In genomic region chr9:70444904-70445303, GRCh38 we compare ENCODE assay signal across 22 cellular contexts.
"Had no signal": no experiment of that assay in that cellular context is flagged by ENCODE, and none has a peak within 500 bp of the region (broad histone marks: within the 10 kb centered on the region; RNA-seq: fewer than 3 reads in every experiment).

No MANE protein-coding gene starts in this region.

- H3K4me3 Mint-ChIP-seq: activated CD4-positive, alpha-beta T cell treated with anti-CD3 and anti-CD28 coated beads, Interleukin-2, amount 10 ng/mL, durations not matched to agents 7 days and 5 days; activated CD8-positive, alpha-beta T cell treated with anti-CD3 and anti-CD28 coated beads for 36 hours; activated naive CD4-positive, alpha-beta T cell treated with anti-CD3 and anti-CD28 coated beads, Interleukin-2, amount 50 U/mL, for 24 hours; activated naive CD8-positive, alpha-beta T cell treated with anti-CD3 and anti-CD28 coated beads, Interleukin-2, amount 50 U/mL, for 24 hours; natural killer cell; neural progenitor cell had no signal

- H3K27ac Mint-ChIP-seq: activated CD4-positive, alpha-beta T cell treated with anti-CD3 and anti-CD28 coated beads, Interleukin-2, amount 10 ng/mL, durations not matched to agents 7 days and 5 days; activated CD8-positive, alpha-beta T cell treated with anti-CD3 and anti-CD28 coated beads for 36 hours; activated naive CD4-positive, alpha-beta T cell treated with anti-CD3 and anti-CD28 coated beads, Interleukin-2, amount 50 U/mL, for 24 hours; activated naive CD8-positive, alpha-beta T cell treated with anti-CD3 and anti-CD28 coated beads, Interleukin-2, amount 50 U/mL, for 24 hours; activated T-helper 2 cell treated with anti-CD3 and anti-CD28 coated beads, Interferon-gamma antibody, Interleukin-2, Interleukin-4, amounts not matched to agents 10 μg/mL and 5 μg/mL and 100 μg/mL, durations not matched to agents 14 hours and 24 hours and 36 hours; natural killer cell; neural progenitor cell had no signal

- H3K27me3 ChIP-seq: left lung, neural progenitor cell, spleen, suprapubic skin, tibial artery, upper lobe of right lung had no signal

- H3K9ac ChIP-seq: neural progenitor cell had no signal

- ATAC-seq: activated CD8-positive, alpha-beta T cell treated with anti-CD3 and anti-CD28 coated beads for 36 hours; activated naive CD8-positive, alpha-beta T cell treated with anti-CD3 and anti-CD28 coated beads, Interleukin-2, amount 50 U/mL, for 24 hours; left lung; lower lobe of right lung; natural killer cell; upper lobe of right lung had no signal

- H3K4me2 ChIP-seq: neural progenitor cell had no signal

- H3K36me3 Mint-ChIP-seq: activated naive CD4-positive, alpha-beta T cell treated with anti-CD3 and anti-CD28 coated beads, Interleukin-2, amount 50 U/mL, for 24 hours; natural killer cell; neural progenitor cell had no signal

- H3K27me3 Mint-ChIP-seq: activated CD4-positive, alpha-beta T cell treated with anti-CD3 and anti-CD28 coated beads, Interleukin-2, amount 10 ng/mL, durations not matched to agents 7 days and 5 days; activated CD8-positive, alpha-beta T cell treated with anti-CD3 and anti-CD28 coated beads for 36 hours; activated naive CD4-positive, alpha-beta T cell treated with anti-CD3 and anti-CD28 coated beads, Interleukin-2, amount 50 U/mL, for 24 hours; activated naive CD8-positive, alpha-beta T cell treated with anti-CD3 and anti-CD28 coated beads, Interleukin-2, amount 50 U/mL, for 24 hours had no signal

- H3K4me3 ChIP-seq: left lung, lower lobe of right lung, neural progenitor cell, spleen, suprapubic skin, tibial artery, upper lobe of right lung had no signal

- H3K4me1 Mint-ChIP-seq: activated CD4-positive, alpha-beta T cell treated with anti-CD3 and anti-CD28 coated beads, Interleukin-2, amount 10 ng/mL, durations not matched to agents 7 days and 5 days; activated naive CD8-positive, alpha-beta T cell treated with anti-CD3 and anti-CD28 coated beads, Interleukin-2, amount 50 U/mL, for 24 hours; neural progenitor cell had no signal

- H3K27ac ChIP-seq: left lung, lower lobe of right lung, neural progenitor cell, spleen, suprapubic skin, tibial artery, upper lobe of right lung had no signal

- H3K9me3 ChIP-seq: left lung, lower lobe of right lung, suprapubic skin, tibial artery, upper lobe of right lung had no signal

- H3K9me3 Mint-ChIP-seq: activated CD4-positive, alpha-beta T cell treated with anti-CD3 and anti-CD28 coated beads, Interleukin-2, amount 10 ng/mL, durations not matched to agents 7 days and 5 days; activated CD8-positive, alpha-beta T cell treated with anti-CD3 and anti-CD28 coated beads for 36 hours; activated naive CD4-positive, alpha-beta T cell treated with anti-CD3 and anti-CD28 coated beads, Interleukin-2, amount 50 U/mL, for 24 hours; activated naive CD8-positive, alpha-beta T cell treated with anti-CD3 and anti-CD28 coated beads, Interleukin-2, amount 50 U/mL, for 24 hours; activated T-helper 2 cell treated with anti-CD3 and anti-CD28 coated beads, Interferon-gamma antibody, Interleukin-2, Interleukin-4, amounts not matched to agents 10 μg/mL and 5 μg/mL and 100 μg/mL, durations not matched to agents 14 hours and 24 hours and 36 hours; natural killer cell; neural progenitor cell had no signal

- H3K4me1 ChIP-seq: spleen, suprapubic skin had no signal

- H3K36me3 ChIP-seq: left lung, lower lobe of right lung, neural progenitor cell, spleen, suprapubic skin, tibial artery, upper lobe of right lung had no signal

- DNase-seq: activated CD4-positive, alpha-beta T cell treated with anti-CD3 and anti-CD28 coated beads, Interleukin-2, amount 10 ng/mL, durations not matched to agents 7 days and 5 days; activated CD4-positive, CD25-positive, alpha-beta regulatory T cell treated with anti-CD3 and anti-CD28 coated beads, Interleukin-2, amount 50 U/mL, for 72 hours; activated CD8-positive, alpha-beta T cell treated with anti-CD3 and anti-CD28 coated beads for 36 hours; activated naive CD8-positive, alpha-beta T cell treated with anti-CD3 and anti-CD28 coated beads, Interleukin-2, amount 50 U/mL, for 24 hours; activated T-cell treated with anti-CD3 and anti-CD28 coated beads, Interleukin-2, amount 50 U/mL, for 48 hours; cerebellar nuclear complex; cortex of kidney; left lung; lower lobe of right lung; mesenchymal stem cell; natural killer cell; occipital lobe; posterior cingulate gyrus; right cardiac atrium; spleen; stimulated activated naive CD4-positive, alpha-beta T cell; tibial artery; upper lobe of right lung had no signal
